In the genomic region with DNA sequence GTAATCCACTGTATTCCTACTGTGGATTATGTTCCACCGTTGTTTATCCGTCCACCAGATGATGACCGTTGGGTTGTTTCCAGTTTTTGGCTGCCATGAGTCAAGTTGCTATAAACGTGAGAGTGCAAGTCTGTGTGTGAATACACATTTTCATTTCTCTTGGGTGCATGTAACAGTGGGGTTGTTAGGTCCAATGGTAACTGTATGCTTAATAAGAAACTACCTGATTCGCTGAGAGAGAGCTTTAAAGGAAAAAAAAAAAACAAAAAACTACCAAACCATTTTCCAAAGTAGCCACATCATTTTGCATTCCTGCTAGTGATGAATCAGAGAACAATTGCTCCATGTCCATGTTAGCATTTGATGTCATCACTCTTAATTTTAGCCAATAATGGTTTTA, we compare ENCODE assay signal across 22 cellular contexts. TPM values are rescaled to one million over a fixed set of nuclear protein-coding genes. Genes with fewer than 3 reads are reported as not detected.
A peak's percentile ranks its signal among the peaks of the same experiment; 100 is the strongest.
DNase-seq lines count a peak whose midpoint lies in the region; ATAC-seq lines count a peak whose summit lies in the region.
"Had no signal": no experiment of that assay in that cellular context is flagged by ENCODE, and none has a peak within 500 bp of the region (broad histone marks: within the 10 kb centered on the region; RNA-seq: fewer than 3 reads in every experiment).

No MANE protein-coding gene starts in this region.

- no peaks in the 10 kb centered on the region for H3K9me3 Mint-ChIP-seq in T-helper 1 cell treated with Interleukin-12 subunit alpha and Interleukin-12 subunit beta and Interleukin-4 antibody, amounts not matched to agents 30 μg/mL and 1 μg/mL, for 36 hours
- no peaks in the 10 kb centered on the region for H3K9me3 Mint-ChIP-seq in naive thymus-derived CD4-positive, alpha-beta T cell
- no peaks in the 10 kb centered on the region for H3K9me3 Mint-ChIP-seq in activated T-helper 1 cell treated with anti-CD3 and anti-CD28 coated beads, Interleukin-12 subunit alpha, Interleukin-12 subunit beta, Interleukin-2, Interleukin-4 antibody, amounts not matched to agents 30 ng/mL and 10 ng/mL and 1 ng/mL, durations not matched to agents 14 hours and 24 hours and 36 hours
- H3K9me3 Mint-ChIP-seq: activated CD4-positive, alpha-beta memory T cell treated with anti-CD3 and anti-CD28 coated beads, Interleukin-2, amount 10 ng/mL, durations not matched to agents 7 days and 5 days; activated naive CD8-positive, alpha-beta T cell treated with anti-CD3 and anti-CD28 coated beads, Interleukin-2, amount 10 ng/mL, durations not matched to agents 7 days and 5 days; activated T-cell treated with anti-CD3 and anti-CD28 coated beads, Interleukin-2, amount 50 U/mL, for 4 hours; CD4-positive, alpha-beta memory T cell had no signal

- H3K9ac ChIP-seq in adipocyte (ENCODE audit: low read length), result peak overlapping the region; percentile 2

- intact Hi-C loops in naive thymus-derived CD4-positive, alpha-beta T cell (cut with micrococcal nuclease), result no loop called here
- intact Hi-C loops in activated T-helper 1 cell treated with anti-CD3 and anti-CD28 coated beads, Interleukin-12 subunit alpha, Interleukin-12 subunit beta, Interleukin-2, Interleukin-4 antibody, amounts not matched to agents 30 ng/mL and 10 ng/mL and 1 ng/mL, durations not matched to agents 14 hours and 24 hours and 36 hours (cut with micrococcal nuclease), result no loop called here

- CTCF ChIA-PET in naive thymus-derived CD4-positive, alpha-beta T cell (lab: Charles Lee), result no interaction called here

- DNase-seq in T-helper 1 cell, result no peak
- peak; percentile 62 for DNase-seq in adipocyte (ENCODE audit: low read depth)
- peak; percentile 49 for DNase-seq in fibroblast of the conjunctiva (ENCODE audit: low read depth)
- DNase-seq in stromal cell of bone marrow (ENCODE audit: low read depth), result peak; percentile 58
- DNase-seq in naive thymus-derived CD4-positive, alpha-beta T cell, result no peak
- DNase-seq in activated T-helper 1 cell treated with anti-CD3 and anti-CD28 coated beads, Interleukin-12 subunit alpha, Interleukin-12 subunit beta, Interleukin-2, Interleukin-4 antibody, amounts not matched to agents 30 ng/mL and 10 ng/mL and 1 ng/mL, durations not matched to agents 14 hours and 24 hours and 36 hours (ENCODE audit: low spot score), result no peak
- no peak for DNase-seq in stimulated activated naive CD8-positive, alpha-beta T cell treated with anti-CD3 and anti-CD28 coated beads, Interleukin-15, Interleukin-2, amounts not matched to agents 100 U/mL and 50 U/mL, for 24 hours
- DNase-seq: activated CD4-positive, alpha-beta memory T cell treated with anti-CD3 and anti-CD28 coated beads, Interleukin-2, amount 10 ng/mL, durations not matched to agents 7 days and 5 days; activated naive CD8-positive, alpha-beta T cell treated with anti-CD3 and anti-CD28 coated beads, Interleukin-2, amount 10 ng/mL, durations not matched to agents 7 days and 5 days; activated T-cell treated with anti-CD3 and anti-CD28 coated beads, Interleukin-2, amount 50 U/mL, for 4 hours; CD4-positive, alpha-beta memory T cell; central memory CD4-positive, alpha-beta T cell; effector memory CD4-positive, alpha-beta T cell; left ventricle myocardium inferior; NCI-H345; posterior cingulate gyrus; spleen; SW 1271; transverse colon had no signal

- no peak overlapping the region for H3K4me3 ChIP-seq in adipocyte (ENCODE audit: low read length)
- H3K4me3 ChIP-seq in naive thymus-derived CD4-positive, alpha-beta T cell (ENCODE audit: low read length), result no peak overlapping the region
- H3K4me3 ChIP-seq: left ventricle myocardium inferior, spleen, transverse colon had no signal

- H3K27ac ChIP-seq in naive thymus-derived CD4-positive, alpha-beta T cell (ENCODE audit: low read depth, low read length), result no peak overlapping the region
- H3K27ac ChIP-seq: 22Rv1, left ventricle myocardium inferior, RWPE1, spleen, transverse colon had no signal

- H3K9me3 ChIP-seq in adipocyte (ENCODE audit: control insufficient read depth, low read length), result no peaks in the 10 kb centered on the region
- no peaks in the 10 kb centered on the region for H3K9me3 ChIP-seq in naive thymus-derived CD4-positive, alpha-beta T cell (ENCODE audit: control insufficient read depth in 2 of 3, low read length in 3 of 3)
- H3K9me3 ChIP-seq: left ventricle myocardium inferior, spleen, transverse colon had no signal

- peaks cover 41% of the 10 kb centered on the region for H3K4me1 ChIP-seq in adipocyte (ENCODE audit: control insufficient read depth, insufficient read depth, low read length)
- H3K4me1 ChIP-seq in naive thymus-derived CD4-positive, alpha-beta T cell (ENCODE audit: control insufficient read depth in 2 of 2, insufficient read depth in 2 of 2, low read length in 2 of 2), result no peaks in the 10 kb centered on the region
- H3K4me1 ChIP-seq: spleen, transverse colon had no signal

- H3K27me3 ChIP-seq in adipocyte (replicated peaks; ENCODE audit: control insufficient read depth, insufficient read depth, low read length), result no peaks in the 10 kb centered on the region
- no peaks in the 10 kb centered on the region for H3K27me3 ChIP-seq in naive thymus-derived CD4-positive, alpha-beta T cell (ENCODE audit: control insufficient read depth in 2 of 2, insufficient read depth in 2 of 2, low read length in 2 of 2)
- H3K27me3 ChIP-seq: spleen, transverse colon had no signal

- H3K36me3 Mint-ChIP-seq in T-helper 1 cell treated with Interleukin-12 subunit alpha and Interleukin-12 subunit beta and Interleukin-4 antibody, amounts not matched to agents 30 μg/mL and 1 μg/mL, for 36 hours (ENCODE audit: low read depth), result peaks cover 47% of the 10 kb centered on the region
- peaks cover 10 to 60% (median 45%) of the 10 kb centered on the region in 5 donors for H3K36me3 Mint-ChIP-seq in naive thymus-derived CD4-positive, alpha-beta T cell
- peaks cover 39% of the 10 kb centered on the region for H3K36me3 Mint-ChIP-seq in activated T-helper 1 cell treated with anti-CD3 and anti-CD28 coated beads, Interleukin-12 subunit alpha, Interleukin-12 subunit beta, Interleukin-2, Interleukin-4 antibody, amounts not matched to agents 30 ng/mL and 10 ng/mL and 1 ng/mL, durations not matched to agents 14 hours and 24 hours and 36 hours (ENCODE audit: low read depth)

- H3K36me3 ChIP-seq in adipocyte (ENCODE audit: control insufficient read depth, insufficient read depth, low read length, severe bottlenecking), result peaks cover 39% of the 10 kb centered on the region
- peaks cover 0 to 18% (median 5%) of the 10 kb centered on the region in 3 experiments for H3K36me3 ChIP-seq in naive thymus-derived CD4-positive, alpha-beta T cell (ENCODE audit: control insufficient read depth in 2 of 3, insufficient read depth in 3 of 3, low read length in 3 of 3)

- no peak overlapping the region for H3K4me3 Mint-ChIP-seq in T-helper 1 cell treated with Interleukin-12 subunit alpha and Interleukin-12 subunit beta and Interleukin-4 antibody, amounts not matched to agents 30 μg/mL and 1 μg/mL, for 36 hours
- H3K4me3 Mint-ChIP-seq in naive thymus-derived CD4-positive, alpha-beta T cell, result no peak overlapping the region
- H3K4me3 Mint-ChIP-seq in activated T-helper 1 cell treated with anti-CD3 and anti-CD28 coated beads, Interleukin-12 subunit alpha, Interleukin-12 subunit beta, Interleukin-2, Interleukin-4 antibody, amounts not matched to agents 30 ng/mL and 10 ng/mL and 1 ng/mL, durations not matched to agents 14 hours and 24 hours and 36 hours, result no peak overlapping the region
- H3K4me3 Mint-ChIP-seq: activated CD4-positive, alpha-beta memory T cell treated with anti-CD3 and anti-CD28 coated beads, Interleukin-2, amount 10 ng/mL, durations not matched to agents 7 days and 5 days; activated naive CD8-positive, alpha-beta T cell treated with anti-CD3 and anti-CD28 coated beads, Interleukin-2, amount 10 ng/mL, durations not matched to agents 7 days and 5 days; activated T-cell treated with anti-CD3 and anti-CD28 coated beads, Interleukin-2, amount 50 U/mL, for 4 hours; CD4-positive, alpha-beta memory T cell had no signal

- no peaks in the 10 kb centered on the region for H3K27me3 Mint-ChIP-seq in T-helper 1 cell treated with Interleukin-12 subunit alpha and Interleukin-12 subunit beta and Interleukin-4 antibody, amounts not matched to agents 30 μg/mL and 1 μg/mL, for 36 hours (ENCODE audit: low read depth)
- no peaks in the 10 kb centered on the region for H3K27me3 Mint-ChIP-seq in naive thymus-derived CD4-positive, alpha-beta T cell
- H3K27me3 Mint-ChIP-seq in activated T-helper 1 cell treated with anti-CD3 and anti-CD28 coated beads, Interleukin-12 subunit alpha, Interleukin-12 subunit beta, Interleukin-2, Interleukin-4 antibody, amounts not matched to agents 30 ng/mL and 10 ng/mL and 1 ng/mL, durations not matched to agents 14 hours and 24 hours and 36 hours (ENCODE audit: insufficient read depth), result no peaks in the 10 kb centered on the region
- H3K27me3 Mint-ChIP-seq: activated CD4-positive, alpha-beta memory T cell treated with anti-CD3 and anti-CD28 coated beads, Interleukin-2, amount 10 ng/mL, durations not matched to agents 7 days and 5 days; activated naive CD8-positive, alpha-beta T cell treated with anti-CD3 and anti-CD28 coated beads, Interleukin-2, amount 10 ng/mL, durations not matched to agents 7 days and 5 days; CD4-positive, alpha-beta memory T cell had no signal

- H3K4me1 Mint-ChIP-seq in T-helper 1 cell treated with Interleukin-12 subunit alpha and Interleukin-12 subunit beta and Interleukin-4 antibody, amounts not matched to agents 30 μg/mL and 1 μg/mL, for 36 hours (ENCODE audit: low read depth), result peaks cover 11% of the 10 kb centered on the region
- peaks cover 10 to 15% (median 14%) of the 10 kb centered on the region in 7 donors for H3K4me1 Mint-ChIP-seq in naive thymus-derived CD4-positive, alpha-beta T cell
- peaks cover 11% of the 10 kb centered on the region for H3K4me1 Mint-ChIP-seq in activated T-helper 1 cell treated with anti-CD3 and anti-CD28 coated beads, Interleukin-12 subunit alpha, Interleukin-12 subunit beta, Interleukin-2, Interleukin-4 antibody, amounts not matched to agents 30 ng/mL and 10 ng/mL and 1 ng/mL, durations not matched to agents 14 hours and 24 hours and 36 hours (ENCODE audit: low read depth)

- H3K27ac Mint-ChIP-seq in T-helper 1 cell treated with Interleukin-12 subunit alpha and Interleukin-12 subunit beta and Interleukin-4 antibody, amounts not matched to agents 30 μg/mL and 1 μg/mL, for 36 hours, result peak overlapping the region; percentile 14
- peak overlapping the region in 1 of 9 donors; percentile 26 for H3K27ac Mint-ChIP-seq in naive thymus-derived CD4-positive, alpha-beta T cell
- no peak overlapping the region for H3K27ac Mint-ChIP-seq in activated T-helper 1 cell treated with anti-CD3 and anti-CD28 coated beads, Interleukin-12 subunit alpha, Interleukin-12 subunit beta, Interleukin-2, Interleukin-4 antibody, amounts not matched to agents 30 ng/mL and 10 ng/mL and 1 ng/mL, durations not matched to agents 14 hours and 24 hours and 36 hours
- H3K27ac Mint-ChIP-seq: activated CD4-positive, alpha-beta memory T cell treated with anti-CD3 and anti-CD28 coated beads, Interleukin-2, amount 10 ng/mL, durations not matched to agents 7 days and 5 days; activated naive CD8-positive, alpha-beta T cell treated with anti-CD3 and anti-CD28 coated beads, Interleukin-2, amount 10 ng/mL, durations not matched to agents 7 days and 5 days had no signal

- POLR2A ChIA-PET in naive thymus-derived CD4-positive, alpha-beta T cell (lab: Charles Lee), result no interaction called here

- ATAC-seq in naive thymus-derived CD4-positive, alpha-beta T cell, result no peak
- ATAC-seq in stimulated activated naive CD8-positive, alpha-beta T cell treated with anti-CD3 and anti-CD28 coated beads, Interleukin-15, Interleukin-2, amounts not matched to agents 100 U/mL and 50 U/mL, for 24 hours, result no peak
- ATAC-seq: activated T-cell treated with anti-CD3 and anti-CD28 coated beads, Interleukin-2, amount 50 U/mL, for 4 hours had no signal

RNA-seq across cellular contexts. Expression of gene UBN2, which starts 15.9 kb away (rescaled TPM):
- 10 to 100 TPM; 16.2 to 31.2 (median 20.5) TPM for total RNA-seq in naive thymus-derived CD4-positive, alpha-beta T cell
- polyA plus RNA-seq in naive thymus-derived CD4-positive, alpha-beta T cell, result 1 to 10 TPM; 1.1 to 2.7 TPM
- total RNA-seq in activated T-helper 1 cell treated with anti-CD3 and anti-CD28 coated beads, Interleukin-12 subunit alpha, Interleukin-12 subunit beta, Interleukin-2, Interleukin-4 antibody, amounts not matched to agents 30 ng/mL and 10 ng/mL and 1 ng/mL, durations not matched to agents 14 hours and 24 hours and 36 hours, result 14.7 and 15.6 TPM in 2 replicates

Comparison
In these comparisons a context has a peak if more than half of its experiments do, and no peak if none do; other contexts are left out.
1. DNase-seq: peak in adipocyte (single experiment), fibroblast of the conjunctiva (single experiment) and stromal cell of bone marrow (single experiment); none in T-helper 1 cell (0 of 5), naive thymus-derived CD4-positive, alpha-beta T cell (0 of 9), activated T-helper 1 cell treated with anti-CD3 and anti-CD28 coated beads, Interleukin-12 subunit alpha, Interleukin-12 subunit beta, Interleukin-2, Interleukin-4 antibody, amounts not matched to agents 30 ng/mL and 10 ng/mL and 1 ng/mL, durations not matched to agents 14 hours and 24 hours and 36 hours (single experiment) and stimulated activated naive CD8-positive, alpha-beta T cell treated with anti-CD3 and anti-CD28 coated beads, Interleukin-15, Interleukin-2, amounts not matched to agents 100 U/mL and 50 U/mL, for 24 hours (single experiment).